Comparison of ENCODE assay signal across 13 cellular contexts in genomic region chr3:46950177-46950576, GRCh38. TPM values are rescaled to one million over a fixed set of nuclear protein-coding genes. Genes with fewer than 3 reads are reported as not detected.
DNase-seq lines count a peak whose midpoint lies in the region; ATAC-seq and TF ChIP-seq lines count a peak whose summit lies in the region.
"Had no signal": no experiment of that assay in that cellular context is flagged by ENCODE, and none has a peak within 500 bp of the region (broad histone marks: within the 10 kb centered on the region; RNA-seq: fewer than 3 reads in every experiment).

No MANE protein-coding gene starts in this region.

- CTCF ChIA-PET in activated B cell treated with CpG ODN at 0.5 μM for 24 hours (lab: Charles Lee), result no interaction called here

- H3K27ac Mint-ChIP-seq in activated B cell treated with CpG ODN at 0.5 μM for 24 hours, result no peak overlapping the region
- peak overlapping the region; percentile 91 to 100 (median 96) for H3K27ac Mint-ChIP-seq in immature natural killer cell
- H3K27ac Mint-ChIP-seq: HFFc6 had no signal

- no peak for TF ChIP-seq CTCF in heart right ventricle (IDR thresholded peaks at IDR 0.05)
- TF ChIP-seq CTCF in activated B cell treated with CpG ODN at 0.5 μM for 24 hours (IDR thresholded peaks at IDR 0.05), result no peak
- TF ChIP-seq CTCF in transverse colon (IDR thresholded peaks at IDR 0.05), result no peak

- H3K9me3 Mint-ChIP-seq in activated B cell treated with CpG ODN at 0.5 μM for 24 hours, result no peaks in the 10 kb centered on the region
- peaks cover 0 to 2% (median 0%) of the 10 kb centered on the region in 6 donors for H3K9me3 Mint-ChIP-seq in immature natural killer cell
- H3K9me3 Mint-ChIP-seq: HFFc6 had no signal

- no peaks in the 10 kb centered on the region for H3K27me3 ChIP-seq in heart right ventricle
- H3K27me3 ChIP-seq in right cardiac atrium (ENCODE audit: control insufficient read depth, insufficient read depth), result no peaks in the 10 kb centered on the region
- H3K27me3 ChIP-seq in transverse colon, result no peaks in the 10 kb centered on the region

- no peak for TF ChIP-seq EP300 in transverse colon (IDR thresholded peaks at IDR 0.05; ENCODE audit: low read depth)

- TF ChIP-seq POLR2A in transverse colon (IDR thresholded peaks at IDR 0.05), result no peak

- POLR2A ChIA-PET in activated B cell treated with CpG ODN at 0.5 μM for 24 hours (lab: Charles Lee), result interaction anchor here (0.5 to 2.4 kb wide), 3 partner anchors 20 to 28 kb away, joined by 3 to 12 read pairs (median 8); no protein-coding TSS in a partner anchor

- 95 to 100% methylated on average over 2 of the region's 2 CpGs for WGBS in heart right ventricle, 2 donors
- WGBS in right cardiac atrium, result 93% methylated on average over 2 of the region's 2 CpGs
- WGBS in transverse colon (ENCODE audit: low coverage in 1 of 2), 2 donors, result 88% methylated on average over 2 of the region's 2 CpGs; no CpG with 5 or more reads in 1 of the 2 donors

- H3K4me1 Mint-ChIP-seq in activated B cell treated with CpG ODN at 0.5 μM for 24 hours (peaks cover 90% of the 10 kb centered on the region), immature natural killer cell (peaks cover 99% of the 10 kb centered on the region in 2 donors)

- H3K4me3 ChIP-seq in heart right ventricle (no peak overlapping the region), right cardiac atrium (ENCODE audit: low read length) (no peak overlapping the region), transverse colon (no peak overlapping the region)

- in situ Hi-C loops in transverse colon (cut with MboI; ENCODE audit: low pct_ligation_motif_present in 1 of 4, low pct_unique_long_range_greater_than_20kb in 1 of 4, low sequenced_read_pairs in 3 of 4), result no loop called here

- H3K36me3 ChIP-seq in heart right ventricle (peaks cover 0 to 20% (median 0%) of the 10 kb centered on the region in 9 donors), transverse colon (no peaks in the 10 kb centered on the region)

- peak overlapping the region; percentile 12 for H3K4me3 Mint-ChIP-seq in activated B cell treated with CpG ODN at 0.5 μM for 24 hours
- H3K4me3 Mint-ChIP-seq in immature natural killer cell, result peak overlapping the region; percentile 68 to 81 (median 75)
- H3K4me3 Mint-ChIP-seq: HFFc6 had no signal

- H3K27ac ChIP-seq in heart right ventricle (peak overlapping the region in 8 of 10 donors; percentile 5 to 92 (median 76)), right cardiac atrium (ENCODE audit: low read length) (no peak overlapping the region), transverse colon (peak overlapping the region; percentile 84 to 92 (median 88))

- ATAC-seq in heart right ventricle (no peak), right cardiac atrium (no peak), activated B cell treated with CpG ODN at 0.5 μM for 24 hours (ENCODE audit: low read depth) (no peak)

- H3K4me1 ChIP-seq in heart right ventricle (peaks cover 35 to 95% (median 89%) of the 10 kb centered on the region in 9 donors), right cardiac atrium (ENCODE audit: control insufficient read depth, insufficient read depth, low read length) (peaks cover 54% of the 10 kb centered on the region), transverse colon (peaks cover 59 to 86% (median 65%) of the 10 kb centered on the region in 4 donors)

- H3K36me3 Mint-ChIP-seq in activated B cell treated with CpG ODN at 0.5 μM for 24 hours (ENCODE audit: low read depth) (peaks cover 35% of the 10 kb centered on the region), immature natural killer cell (peaks cover 0 to 3% (median 0%) of the 10 kb centered on the region in 3 donors)

- H3K9me3 ChIP-seq in heart right ventricle (no peaks in the 10 kb centered on the region), right cardiac atrium (ENCODE audit: control insufficient read depth, low read length) (no peaks in the 10 kb centered on the region), transverse colon (no peaks in the 10 kb centered on the region)
- H3K9me3 ChIP-seq: SK-N-SH had no signal

- intact Hi-C loops in heart right ventricle (cut with DNase I), result no loop called here
- intact Hi-C loops in right cardiac atrium (cut with DNase I), result no loop called here
- intact Hi-C loops in activated B cell treated with CpG ODN at 0.5 μM for 24 hours (cut with micrococcal nuclease), result no loop called here
- intact Hi-C loops in transverse colon (cut with DNase I; ENCODE audit: low total_unique reads), result no loop called here

- no peaks in the 10 kb centered on the region for H3K27me3 Mint-ChIP-seq in activated B cell treated with CpG ODN at 0.5 μM for 24 hours
- peaks cover 16 to 26% (median 20%) of the 10 kb centered on the region in 3 donors for H3K27me3 Mint-ChIP-seq in immature natural killer cell (ENCODE audit: low read depth in 3 of 3)

- DNase-seq in heart right ventricle (no peak), right cardiac atrium (no peak), activated B cell treated with CpG ODN at 0.5 μM for 24 hours (no peak), immature natural killer cell (no peak), transverse colon (no peak), hepatic stellate cell (ENCODE audit: low spot score) (no peak), nucleus accumbens (lab: John Stamatoyannopoulos, UW) (no peak), NCI-H1436 treated with DMSO at 0.1 percent for 48 hours (lab: John Stamatoyannopoulos, UW) (no peak)
- DNase-seq: activated CD4-positive, CD25-positive, alpha-beta regulatory T cell; HFFc6; mesendoderm; NCI-H2227 treated with DMSO at 0.1 percent for 48 hours; SK-N-SH had no signal

RNA-seq across cellular contexts. Expression of gene CCDC12, which starts 26.4 kb away (rescaled TPM):
- total RNA-seq in heart right ventricle, result 10 to 100 TPM; 28.8 to 39.9 (median 33.3) TPM
- polyA plus RNA-seq in heart right ventricle, result 100 to 1,000 TPM in 1 of 2 donors, 10 to 100 TPM in 1; 86.1 to 137 TPM
- 10 to 100 TPM; 31.2 to 37.7 (median 34.2) TPM for total RNA-seq in right cardiac atrium
- polyA plus RNA-seq in right cardiac atrium, result 58.0 TPM
- 93.8 and 98.4 TPM in 2 replicates for total RNA-seq in activated B cell treated with CpG ODN at 0.5 μM for 24 hours
- polyA plus RNA-seq in immature natural killer cell, result 100 to 1,000 TPM; 114 to 174 (median 129) TPM
- 10 to 100 TPM; 50.1 to 72.9 (median 53.0) TPM for total RNA-seq in transverse colon

RNA-seq across cellular contexts. Expression of gene NBEAL2, which starts 29.3 kb away (rescaled TPM):
- total RNA-seq in heart right ventricle, result 10 to 100 TPM in 7 of 10 donors, 1 to 10 TPM in 3; 7.6 to 23.1 (median 10.8) TPM
- polyA plus RNA-seq in heart right ventricle, result 10 to 100 TPM; 44.0 to 51.1 TPM
- 10 to 100 TPM; 15.9 to 20.1 (median 17.3) TPM for total RNA-seq in right cardiac atrium
- 13.7 TPM for polyA plus RNA-seq in right cardiac atrium
- 79.8 and 98.6 TPM in 2 replicates for total RNA-seq in activated B cell treated with CpG ODN at 0.5 μM for 24 hours
- polyA plus RNA-seq in immature natural killer cell, result 10 to 100 TPM in 1 of 3 donors, 1 to 10 TPM in 2; 7.9 to 28.4 (median 9.9) TPM
- total RNA-seq in transverse colon, result 100 to 1,000 TPM in 2 of 4 donors, 10 to 100 TPM in 2; 81.1 to 163 (median 122) TPM
